In genomic region chr9:30348904-30349303, GRCh38 we compare ENCODE assay signal across 14 cellular contexts.
A peak's percentile ranks its signal among the peaks of the same experiment; 100 is the strongest.
DNase-seq lines count a peak whose midpoint lies in the region; ATAC-seq and TF ChIP-seq lines count a peak whose summit lies in the region.
"Had no signal": no experiment of that assay in that cellular context is flagged by ENCODE, and none has a peak within 500 bp of the region (broad histone marks: within the 10 kb centered on the region; RNA-seq: fewer than 3 reads in every experiment).

No MANE protein-coding gene starts in this region.

- DNase-seq in Right ventricle myocardium inferior (ENCODE audit: missing footprints) = peak; percentile 57
- DNase-seq in left cardiac atrium = no peak
- DNase-seq in islet precursor cell = peak; percentile 47
- peak; percentile 63 for DNase-seq in spleen
- DNase-seq in SKM-1 (lab: John Stamatoyannopoulos, UW; ENCODE audit: unreplicated experiment) = no peak
- DNase-seq in GOT3 (lab: John Stamatoyannopoulos, UW) = no peak
- DNase-seq: CD8-positive, alpha-beta T cell; COR-L47; DMS79 treated with DMSO at 0.1 percent for 48 hours; EL; HFFc6 had no signal

- TF ChIP-seq CTCF in spleen (IDR thresholded peaks at IDR 0.05 in 8 of 11, conservative IDR thresholded peaks at IDR 0.05 in 3 of 11) = no peak

- no peak overlapping the region for H3K4me3 ChIP-seq in spleen
- H3K4me3 ChIP-seq: HAP-1 had no signal

- ATAC-seq in Right ventricle myocardium inferior (no peak), left cardiac atrium (no peak), GM18861 (IDR thresholded peaks at IDR 0.05; ENCODE audit: unreplicated experiment) (no peak)
- ATAC-seq: CD8-positive, alpha-beta T cell had no signal

- H3K36me3 ChIP-seq in spleen = no peaks in the 10 kb centered on the region
- H3K36me3 ChIP-seq: HAP-1 had no signal

- no peak for TF ChIP-seq POLR2A in spleen (IDR thresholded peaks at IDR 0.05)

- intact Hi-C loops in Right ventricle myocardium inferior (cut with DNase I) = no loop called here
- intact Hi-C loops in left cardiac atrium (cut with DNase I) = no loop called here
- intact Hi-C loops in spleen (cut with DNase I; ENCODE audit: low total_unique reads) = no loop called here

- WGBS in spleen, 5 donors = 89 to 94% (median 92%) methylated on average over 12 to 15 of the region's 15 CpGs

- peaks cover 0 to 29% (median 9%) of the 10 kb centered on the region in 8 donors for H3K9me3 ChIP-seq in spleen
- H3K9me3 ChIP-seq: HAP-1 had no signal

- H3K27ac ChIP-seq in spleen = no peak overlapping the region
- H3K27ac ChIP-seq: 22Rv1 had no signal

- H3K27me3 ChIP-seq in spleen (replicated peaks in 1 of 7) = no peaks in the 10 kb centered on the region

- no peaks in the 10 kb centered on the region for H3K4me1 ChIP-seq in spleen
- H3K4me1 ChIP-seq: HAP-1 had no signal

Comparison
In these comparisons a context has a peak if more than half of its experiments do, and no peak if none do; other contexts are left out.
1. DNase-seq: peak in Right ventricle myocardium inferior (single experiment), islet precursor cell (single experiment) and spleen (single experiment); none in left cardiac atrium (single experiment), SKM-1 (single experiment) and GOT3 (single experiment).